18 cellular contexts compared by ENCODE assay signal in the genomic region with DNA sequence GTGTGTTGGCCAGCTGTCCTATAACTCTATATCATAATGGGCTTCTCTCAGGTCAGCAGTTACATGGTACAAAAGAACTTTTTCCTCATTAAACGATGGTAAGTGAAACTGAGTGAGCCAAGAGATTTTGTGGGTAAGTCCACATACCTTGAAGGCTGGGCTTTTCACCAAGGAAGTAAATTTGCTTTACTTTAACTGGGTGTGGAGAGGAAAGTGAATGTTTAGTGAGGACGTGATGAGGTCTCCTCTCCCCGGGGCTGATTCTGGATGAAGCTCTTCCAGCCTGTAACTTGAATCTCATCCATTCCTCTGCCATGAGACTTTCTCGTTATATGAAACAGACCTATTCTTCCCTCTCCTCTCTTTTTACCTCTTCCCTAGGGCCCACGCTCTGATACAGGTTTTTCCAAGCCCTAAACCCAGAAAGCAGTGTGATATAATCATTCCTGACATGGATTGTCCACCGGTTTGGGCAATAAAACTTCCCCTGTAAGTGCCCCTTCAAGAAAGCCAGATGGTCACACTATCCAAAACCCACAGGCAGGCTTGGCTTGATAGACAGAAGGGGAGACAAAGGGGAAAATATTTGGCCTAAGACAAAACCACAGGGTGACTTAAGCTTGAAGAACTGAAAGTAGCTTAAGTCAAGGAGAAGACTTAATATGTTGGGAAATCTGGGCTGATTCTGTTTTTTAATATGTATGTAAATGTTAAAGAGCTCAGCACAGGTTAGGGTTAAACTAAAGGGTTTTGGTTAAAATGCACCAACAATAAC.
"Had no signal": no experiment of that assay in that cellular context is flagged by ENCODE, and none has a peak within 500 bp of the region (broad histone marks: within the 10 kb centered on the region; RNA-seq: fewer than 3 reads in every experiment).

No MANE protein-coding gene starts in this region.

- H3K4me1 ChIP-seq: colonic mucosa, heart right ventricle, right lobe of liver, upper lobe of right lung had no signal

- DNase-seq: activated B cell treated with CpG ODN at 0.5 μM for 24 hours; activated CD4-positive, alpha-beta T cell treated with anti-CD3 and anti-CD28 coated beads for 48 hours; activated CD8-positive, alpha-beta T cell treated with anti-CD3 and anti-CD28 coated beads for 36 hours; activated naive CD4-positive, alpha-beta T cell treated with anti-CD3 and anti-CD28 coated beads for 36 hours; activated T-cell treated with anti-CD3 and anti-CD28 coated beads, Interleukin-2, amount 50 U/mL, for 1 hour; anterior cingulate cortex; colonic mucosa; heart right ventricle; kidney glomerular epithelial cell; left ventricle myocardium superior; naive B cell; ovary; right lobe of liver; stimulated activated CD4-positive, alpha-beta T cell treated with anti-CD3 and anti-CD28 coated beads, Interleukin-4, amount 100 ng/mL, for 24 hours; T-helper 2 cell; upper lobe of right lung had no signal

- ATAC-seq: activated CD8-positive, alpha-beta T cell treated with anti-CD3 and anti-CD28 coated beads for 36 hours; heart right ventricle; left ventricle myocardium superior; right lobe of liver; stimulated activated memory B cell treated with anti-CD40 and anti-IgM and Interleukin-4, amounts not matched to agents 10 μg/mL and 1 μg/mL and 100 μg/mL, for 72 hours; upper lobe of right lung had no signal

- H3K36me3 ChIP-seq: colonic mucosa, ovary, right lobe of liver, thoracic aorta, upper lobe of right lung had no signal

- H3K9me3 ChIP-seq: colonic mucosa, ovary, right lobe of liver, thoracic aorta, upper lobe of right lung had no signal

- H3K27ac ChIP-seq: colonic mucosa, heart right ventricle, ovary, right lobe of liver, thoracic aorta, upper lobe of right lung had no signal

- H3K27me3 ChIP-seq: colonic mucosa, heart right ventricle, ovary, right lobe of liver, upper lobe of right lung had no signal

- H3K4me3 ChIP-seq: colonic mucosa, heart right ventricle, ovary, right lobe of liver, thoracic aorta, upper lobe of right lung had no signal
